2 cellular contexts compared by ENCODE assay signal in the genomic region with DNA sequence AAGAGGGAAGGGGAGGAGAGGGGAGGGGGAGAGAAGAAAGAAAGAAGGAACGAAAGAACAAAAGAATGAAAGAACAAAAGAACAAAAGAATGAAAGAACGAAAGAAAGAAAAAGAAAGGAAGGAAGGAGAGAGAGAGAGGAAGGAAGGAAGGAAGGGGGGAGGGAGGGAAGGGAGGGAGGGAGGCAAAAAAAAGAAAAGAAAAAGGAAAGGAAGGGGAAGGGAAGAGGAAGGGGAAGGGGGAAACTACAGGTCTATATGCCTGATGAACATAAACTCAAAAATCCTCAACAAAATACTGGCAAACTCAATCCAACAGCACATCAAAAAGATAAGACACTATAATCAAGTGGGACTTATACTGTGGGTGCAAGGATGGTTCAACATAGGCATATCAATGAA.
TF ChIP-seq lines count a peak whose summit lies in the region.

No MANE protein-coding gene starts in this region.

TF ChIP-seq in HepG2, 621 proteins besides CTCF, POLR2A, EP300 and RAD21 (continued from another document):
- TF ChIP-seq, protein P1, sequence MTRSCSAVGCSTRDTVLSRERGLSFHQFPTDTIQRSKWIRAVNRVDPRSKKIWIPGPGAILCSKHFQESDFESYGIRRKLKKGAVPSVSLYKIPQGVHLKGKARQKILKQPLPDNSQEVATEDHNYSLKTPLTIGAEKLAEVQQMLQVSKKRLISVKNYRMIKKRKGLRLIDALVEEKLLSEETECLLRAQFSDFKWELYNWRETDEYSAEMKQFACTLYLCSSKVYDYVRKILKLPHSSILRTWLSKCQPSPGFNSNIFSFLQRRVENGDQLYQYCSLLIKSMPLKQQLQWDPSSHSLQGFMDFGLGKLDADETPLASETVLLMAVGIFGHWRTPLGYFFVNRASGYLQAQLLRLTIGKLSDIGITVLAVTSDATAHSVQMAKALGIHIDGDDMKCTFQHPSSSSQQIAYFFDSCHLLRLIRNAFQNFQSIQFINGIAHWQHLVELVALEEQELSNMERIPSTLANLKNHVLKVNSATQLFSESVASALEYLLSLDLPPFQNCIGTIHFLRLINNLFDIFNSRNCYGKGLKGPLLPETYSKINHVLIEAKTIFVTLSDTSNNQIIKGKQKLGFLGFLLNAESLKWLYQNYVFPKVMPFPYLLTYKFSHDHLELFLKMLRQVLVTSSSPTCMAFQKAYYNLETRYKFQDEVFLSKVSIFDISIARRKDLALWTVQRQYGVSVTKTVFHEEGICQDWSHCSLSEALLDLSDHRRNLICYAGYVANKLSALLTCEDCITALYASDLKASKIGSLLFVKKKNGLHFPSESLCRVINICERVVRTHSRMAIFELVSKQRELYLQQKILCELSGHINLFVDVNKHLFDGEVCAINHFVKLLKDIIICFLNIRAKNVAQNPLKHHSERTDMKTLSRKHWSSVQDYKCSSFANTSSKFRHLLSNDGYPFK (CRISPR knock-in tag; IDR thresholded peaks at IDR 0.05; ENCODE audit: borderline replicate concordance), result no peak
- TF ChIP-seq KDM1A (CRISPR knock-in tag; IDR thresholded peaks at IDR 0.05) (no peak), DNMT1 (CRISPR knock-in tag; IDR thresholded peaks at IDR 0.05) (no peak), HNRNPK (IDR thresholded peaks at IDR 0.05; ENCODE audit: low read depth, low read length, poor library complexity, severe bottlenecking) (peak; percentile 63), ZNF512 (CRISPR knock-in tag; IDR thresholded peaks at IDR 0.05) (peak; percentile 39; the same call in 1 of the 2 replicates)
TF ChIP-seq in HepG2: peak in this region for 2.

TF ChIP-seq in WTC11, 78 proteins besides CTCF, POLR2A, EP300 and RAD21 (continued from another document):
- TF ChIP-seq ZNF512 (CRISPR knock-in tag; IDR thresholded peaks at IDR 0.05; ENCODE audit: borderline replicate concordance), result peak; percentile 90
